Comparison of ENCODE assay signal across 8 cellular contexts in genomic region chr12:71746983-71747611, GRCh38.
DNase-seq lines count a peak whose midpoint lies in the region; ATAC-seq, FAIRE-seq and TF ChIP-seq lines count a peak whose summit lies in the region.

No MANE protein-coding gene starts in this region.

- H3K4me3 ChIP-seq in brain microvascular endothelial cell (ENCODE audit: low read depth, low read length), result no peak overlapping the region

- H3K4me1 Mint-ChIP-seq in T-helper 2 cell treated with Interferon-gamma antibody and Interleukin-4, amounts not matched to agents 5 μg/mL and 100 μg/mL, for 36 hours (ENCODE audit: low read depth), result no peaks in the 10 kb centered on the region

- H3K27ac Mint-ChIP-seq in T-helper 2 cell treated with Interferon-gamma antibody and Interleukin-4, amounts not matched to agents 5 μg/mL and 100 μg/mL, for 36 hours, result no peak overlapping the region

- peak; percentile 85 for ATAC-seq in GM18508 (IDR thresholded peaks at IDR 0.05; ENCODE audit: insufficient read depth, unreplicated experiment)
- peak; percentile 85 for ATAC-seq in HG02884 (IDR thresholded peaks at IDR 0.05; ENCODE audit: unreplicated experiment)

- H3K36me3 ChIP-seq in brain microvascular endothelial cell (replicated peaks), result no peaks in the 10 kb centered on the region

- peaks cover 3% of the 10 kb centered on the region for H3K27me3 ChIP-seq in brain microvascular endothelial cell (replicated peaks)

- peak; percentile 99 for FAIRE-seq in islet of Langerhans (lab: Jason Lieb, UNC)

- no peaks in the 10 kb centered on the region for H3K9me3 Mint-ChIP-seq in T-helper 2 cell treated with Interferon-gamma antibody and Interleukin-4, amounts not matched to agents 5 μg/mL and 100 μg/mL, for 36 hours

- TF ChIP-seq CTCF in AG09319 (IDR thresholded peaks at IDR 0.05; ENCODE audit: low read depth, low read length) (peak; percentile 74), brain microvascular endothelial cell (IDR thresholded peaks at IDR 0.05; ENCODE audit: low read depth, low read length, missing control alignments) (peak; percentile 78)

- no peak overlapping the region for H3K27ac ChIP-seq in brain microvascular endothelial cell

- DNase-seq in AG09319 (ENCODE audit: extremely low read depth, low read depth) (peak; percentile 40), NCI-H146 treated with DMSO at 0.1 percent for 48 hours (lab: John Stamatoyannopoulos, UW; ENCODE audit: unreplicated experiment) (peak; percentile 53), brain microvascular endothelial cell (peak; percentile 38)
- peak; percentile 21 for DNase-seq in T-helper 2 cell treated with Interferon-gamma antibody and Interleukin-4, amounts not matched to agents 5 μg/mL and 100 μg/mL, for 36 hours (ENCODE audit: low spot score)
- peak; percentile 35 for DNase-seq in stimulated activated CD4-positive, alpha-beta T cell treated with anti-CD3 and anti-CD28 coated beads, Interleukin-1b, Interleukin-23, amount 100 ng/mL, for 48 hours

- H3K27me3 Mint-ChIP-seq in T-helper 2 cell treated with Interferon-gamma antibody and Interleukin-4, amounts not matched to agents 5 μg/mL and 100 μg/mL, for 36 hours (ENCODE audit: low read depth), result peaks cover 46% of the 10 kb centered on the region

- H3K36me3 Mint-ChIP-seq in T-helper 2 cell treated with Interferon-gamma antibody and Interleukin-4, amounts not matched to agents 5 μg/mL and 100 μg/mL, for 36 hours (ENCODE audit: low read depth), result no peaks in the 10 kb centered on the region

- in situ Hi-C loops in brain microvascular endothelial cell (cut with HindIII; ENCODE audit: low pct_ligation_motif_present, low sequenced_read_pairs), result no loop called here

- no peak overlapping the region for H3K4me3 Mint-ChIP-seq in T-helper 2 cell treated with Interferon-gamma antibody and Interleukin-4, amounts not matched to agents 5 μg/mL and 100 μg/mL, for 36 hours
